ENCODE assay signal across 18 cellular contexts in genomic region chr10:62106929-62107519, GRCh38.
"Had no signal": no experiment of that assay in that cellular context is flagged by ENCODE, and none has a peak within 500 bp of the region (broad histone marks: within the 10 kb centered on the region; RNA-seq: fewer than 3 reads in every experiment).

No MANE protein-coding gene starts in this region.

- H3K4me1 ChIP-seq: body of pancreas, right lobe of liver had no signal

- H3K27me3 ChIP-seq: body of pancreas, heart left ventricle, right lobe of liver, stomach had no signal

- H3K27me3 Mint-ChIP-seq: natural killer cell treated with Interleukin-12 subunit alpha and Interleukin-12 subunit beta and Interleukin-15 and Interleukin-18, amount 100 ng/mL, for 72 hours had no signal

- DNase-seq: activated CD4-positive, alpha-beta T cell treated with anti-CD3 and anti-CD28 coated beads, Interleukin-2, amount 50 U/mL, for 4 hours; activated CD8-positive, alpha-beta memory T cell treated with anti-CD3 and anti-CD28 coated beads, Interleukin-2, amount 50 U/mL, for 4 hours; activated naive CD4-positive, alpha-beta T cell treated with anti-CD3 and anti-CD28 coated beads for 36 hours; amniotic stem cell; body of pancreas; central memory CD4-positive, alpha-beta T cell; effector CD8-positive, alpha-beta T cell; heart left ventricle; occipital lobe; right lobe of liver; stimulated activated CD4-positive, alpha-beta T cell treated with anti-CD3 and anti-CD28 coated beads, Interleukin-2, amount 100 ng/mL, for 24 hours; stomach had no signal

- H3K36me3 Mint-ChIP-seq: natural killer cell treated with Interleukin-12 subunit alpha and Interleukin-12 subunit beta and Interleukin-15 and Interleukin-18, amount 100 ng/mL, for 72 hours had no signal

- H3K27ac ChIP-seq: body of pancreas, coronary artery, heart left ventricle, right lobe of liver, stomach, thoracic aorta had no signal

- H3K36me3 ChIP-seq: heart left ventricle, right lobe of liver, stomach, thoracic aorta had no signal

- H3K27ac Mint-ChIP-seq: activated naive CD4-positive, alpha-beta T cell treated with anti-CD3 and anti-CD28 coated beads for 36 hours; activated T-helper 1 cell treated with anti-CD3 and anti-CD28 coated beads, Interleukin-12 subunit alpha, Interleukin-12 subunit beta, Interleukin-2, Interleukin-4 antibody, amounts not matched to agents 30 ng/mL and 10 ng/mL and 1 ng/mL, durations not matched to agents 14 hours and 24 hours and 36 hours; progenitor cell of endocrine pancreas had no signal

- ATAC-seq: body of pancreas, heart left ventricle, left lobe of liver, right lobe of liver had no signal

- H3K9me3 Mint-ChIP-seq: activated naive CD4-positive, alpha-beta T cell treated with anti-CD3 and anti-CD28 coated beads for 36 hours; natural killer cell treated with Interleukin-12 subunit alpha and Interleukin-12 subunit beta and Interleukin-15 and Interleukin-18, amount 100 ng/mL, for 72 hours had no signal

- H3K4me3 Mint-ChIP-seq: activated naive CD4-positive, alpha-beta T cell treated with anti-CD3 and anti-CD28 coated beads for 36 hours; activated T-helper 1 cell treated with anti-CD3 and anti-CD28 coated beads, Interleukin-12 subunit alpha, Interleukin-12 subunit beta, Interleukin-2, Interleukin-4 antibody, amounts not matched to agents 30 ng/mL and 10 ng/mL and 1 ng/mL, durations not matched to agents 14 hours and 24 hours and 36 hours; natural killer cell treated with Interleukin-12 subunit alpha and Interleukin-12 subunit beta and Interleukin-15 and Interleukin-18, amount 100 ng/mL, for 72 hours had no signal

- H3K9me3 ChIP-seq: body of pancreas, heart left ventricle, right lobe of liver, stomach, thoracic aorta had no signal

- H3K4me3 ChIP-seq: body of pancreas, coronary artery, heart left ventricle, right lobe of liver, stomach, thoracic aorta had no signal
